Comparison of ENCODE assay signal across 12 cellular contexts in genomic region chr6:128657181-128657580, GRCh38.
DNase-seq lines count a peak whose midpoint lies in the region; ATAC-seq lines count a peak whose summit lies in the region.
"Had no signal": no experiment of that assay in that cellular context is flagged by ENCODE, and none has a peak within 500 bp of the region (broad histone marks: within the 10 kb centered on the region; RNA-seq: fewer than 3 reads in every experiment).

No MANE protein-coding gene starts in this region.

- no peak for DNase-seq in activated T-cell treated with anti-CD3 and anti-CD28 coated beads, Interleukin-2, amount 50 U/mL, for 4 hours
- DNase-seq in activated T-cell treated with anti-CD3 and anti-CD28 coated beads for 4 hours = no peak
- DNase-seq in stimulated activated naive B cell treated with anti-CD40 and anti-IgM and Interleukin-4, amounts not matched to agents 10 μg/mL and 1 μg/mL and 100 μg/mL, for 72 hours = no peak
- DNase-seq in T-helper 17 cell = no peak
- no peak for DNase-seq in stimulated activated naive CD4-positive, alpha-beta T cell treated with Interleukin-2 at 50 U/mL for 16 hours (lab: John Stamatoyannopoulos, UW)
- DNase-seq: Kasumi-1, NCI-H146, NCI-H69, small intestine had no signal

- H3K27ac Mint-ChIP-seq in activated naive CD8-positive, alpha-beta T cell = peak overlapping the region; percentile 93
- peak overlapping the region; percentile 66 for H3K27ac Mint-ChIP-seq in stimulated activated naive B cell treated with anti-CD40 and anti-IgM and Interleukin-4, amounts not matched to agents 10 μg/mL and 1 μg/mL and 100 μg/mL, for 72 hours
- no peak overlapping the region for H3K27ac Mint-ChIP-seq in T-helper 17 cell

- peaks cover 3% of the 10 kb centered on the region for H3K27me3 Mint-ChIP-seq in activated T-cell treated with anti-CD3 and anti-CD28 coated beads, Interleukin-2, amount 50 U/mL, for 4 hours (ENCODE audit: low read depth)
- no peaks in the 10 kb centered on the region for H3K27me3 Mint-ChIP-seq in activated naive CD8-positive, alpha-beta T cell
- H3K27me3 Mint-ChIP-seq in stimulated activated naive B cell treated with anti-CD40 and anti-IgM and Interleukin-4, amounts not matched to agents 10 μg/mL and 1 μg/mL and 100 μg/mL, for 72 hours = no peaks in the 10 kb centered on the region
- H3K27me3 Mint-ChIP-seq in T-helper 17 cell = peaks cover 6% of the 10 kb centered on the region

- H3K36me3 Mint-ChIP-seq in activated T-cell treated with anti-CD3 and anti-CD28 coated beads, Interleukin-2, amount 50 U/mL, for 4 hours (ENCODE audit: insufficient read depth) = no peaks in the 10 kb centered on the region
- H3K36me3 Mint-ChIP-seq in activated naive CD8-positive, alpha-beta T cell = peaks cover 5% of the 10 kb centered on the region
- H3K36me3 Mint-ChIP-seq in stimulated activated naive B cell treated with anti-CD40 and anti-IgM and Interleukin-4, amounts not matched to agents 10 μg/mL and 1 μg/mL and 100 μg/mL, for 72 hours = no peaks in the 10 kb centered on the region
- H3K36me3 Mint-ChIP-seq in T-helper 17 cell (ENCODE audit: low read depth) = peaks cover 2% of the 10 kb centered on the region

- no peak for ATAC-seq in activated T-cell treated with anti-CD3 and anti-CD28 coated beads, Interleukin-2, amount 50 U/mL, for 4 hours
- peak; percentile 34 for ATAC-seq in HG02870 (IDR thresholded peaks at IDR 0.05; ENCODE audit: unreplicated experiment)
- peak; percentile 34 to 68 for ATAC-seq in stimulated activated naive B cell treated with anti-CD40 and anti-IgM and Interleukin-4, amounts not matched to agents 10 μg/mL and 1 μg/mL and 100 μg/mL, for 72 hours (replicated peaks)
- no peak for ATAC-seq in T-helper 17 cell
- no peak for ATAC-seq in GM18873 (IDR thresholded peaks at IDR 0.05; ENCODE audit: low FRiP score, unreplicated experiment)

- peak overlapping the region; percentile 6 for H3K4me3 Mint-ChIP-seq in activated T-cell treated with anti-CD3 and anti-CD28 coated beads, Interleukin-2, amount 50 U/mL, for 4 hours
- H3K4me3 Mint-ChIP-seq in activated naive CD8-positive, alpha-beta T cell = peak overlapping the region; percentile 70
- peak overlapping the region in 1 of 2 donors; percentile 54 for H3K4me3 Mint-ChIP-seq in stimulated activated naive B cell treated with anti-CD40 and anti-IgM and Interleukin-4, amounts not matched to agents 10 μg/mL and 1 μg/mL and 100 μg/mL, for 72 hours
- no peak overlapping the region for H3K4me3 Mint-ChIP-seq in T-helper 17 cell

- H3K4me1 Mint-ChIP-seq in activated T-cell treated with anti-CD3 and anti-CD28 coated beads, Interleukin-2, amount 50 U/mL, for 4 hours (ENCODE audit: low read depth) = peaks cover 26% of the 10 kb centered on the region
- H3K4me1 Mint-ChIP-seq in activated naive CD8-positive, alpha-beta T cell (ENCODE audit: low read depth) = peaks cover 54% of the 10 kb centered on the region
- peaks cover 4 to 5% of the 10 kb centered on the region in 2 donors for H3K4me1 Mint-ChIP-seq in stimulated activated naive B cell treated with anti-CD40 and anti-IgM and Interleukin-4, amounts not matched to agents 10 μg/mL and 1 μg/mL and 100 μg/mL, for 72 hours
- peaks cover 5% of the 10 kb centered on the region for H3K4me1 Mint-ChIP-seq in T-helper 17 cell

- H3K9me3 ChIP-seq in T-helper 17 cell (ENCODE audit: control insufficient read depth, low read length, poor library complexity, severe bottlenecking) = no peaks in the 10 kb centered on the region

- peaks cover 3% of the 10 kb centered on the region for H3K9me3 Mint-ChIP-seq in activated T-cell treated with anti-CD3 and anti-CD28 coated beads, Interleukin-2, amount 50 U/mL, for 4 hours
- H3K9me3 Mint-ChIP-seq in activated naive CD8-positive, alpha-beta T cell (ENCODE audit: low read depth) = peaks cover 3% of the 10 kb centered on the region
- H3K9me3 Mint-ChIP-seq in stimulated activated naive B cell treated with anti-CD40 and anti-IgM and Interleukin-4, amounts not matched to agents 10 μg/mL and 1 μg/mL and 100 μg/mL, for 72 hours = peaks cover 0 to 5% of the 10 kb centered on the region in 2 donors

Comparison
In these comparisons a context has a peak if more than half of its experiments do, and no peak if none do; other contexts are left out.
1. ATAC-seq: peak in HG02870 (single experiment) and stimulated activated naive B cell treated with anti-CD40 and anti-IgM and Interleukin-4, amounts not matched to agents 10 μg/mL and 1 μg/mL and 100 μg/mL, for 72 hours (2 of 2); none in activated T-cell treated with anti-CD3 and anti-CD28 coated beads, Interleukin-2, amount 50 U/mL, for 4 hours (0 of 2), T-helper 17 cell (single experiment) and GM18873 (single experiment).